Comparison of ENCODE assay signal across 10 cellular contexts in the genomic region with DNA sequence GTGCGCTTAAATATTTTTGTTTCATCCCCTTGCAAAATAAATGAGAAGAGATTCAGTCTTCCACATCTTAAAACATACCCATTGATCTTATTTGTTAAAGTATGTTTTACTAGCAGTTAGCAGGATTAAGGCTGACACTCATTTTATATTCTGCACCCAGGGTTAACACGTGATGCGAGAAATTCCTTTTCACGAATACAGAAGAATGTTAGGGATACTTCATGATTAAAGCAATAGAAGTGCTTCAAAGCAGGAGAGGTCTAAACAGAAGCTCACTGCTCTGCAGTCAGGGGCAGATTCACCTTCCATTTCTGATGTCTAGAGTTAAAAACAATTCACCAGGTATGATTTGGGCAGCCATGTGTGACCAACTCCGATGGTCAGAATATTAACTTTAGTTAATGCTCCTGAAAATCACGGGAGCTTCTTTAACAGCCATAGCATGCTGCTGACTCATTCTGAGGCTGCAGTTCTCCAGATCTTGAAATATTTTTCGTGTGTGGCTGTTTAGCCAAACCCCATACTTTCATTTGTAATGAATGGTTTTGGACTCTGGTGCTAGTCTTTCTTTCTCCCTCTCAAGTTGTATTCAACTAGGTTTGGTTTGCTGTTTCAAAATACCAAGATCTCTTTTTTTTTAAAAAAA. TPM values are rescaled to one million over a fixed set of nuclear protein-coding genes. Genes with fewer than 3 reads are reported as not detected.
A peak's percentile ranks its signal among the peaks of the same experiment; 100 is the strongest.
DNase-seq lines count a peak whose midpoint lies in the region; ATAC-seq and TF ChIP-seq lines count a peak whose summit lies in the region.
"Had no signal": no experiment of that assay in that cellular context is flagged by ENCODE, and none has a peak within 500 bp of the region (broad histone marks: within the 10 kb centered on the region; RNA-seq: fewer than 3 reads in every experiment).

No MANE protein-coding gene starts in this region.

- in situ Hi-C loops in ACHN (cut with HindIII; ENCODE audit: low pct_ligation_motif_present, low pct_unique_long_range_greater_than_20kb, low sequenced_read_pairs) = no loop called here

- H3K9ac ChIP-seq in HCT116 (ENCODE audit: low read length) = peak overlapping the region; percentile 39

- H3K9me2 ChIP-seq in HCT116 (ENCODE audit: insufficient read depth) = no peaks in the 10 kb centered on the region

- no peaks in the 10 kb centered on the region for H3K9me3 ChIP-seq in HCT116 (ENCODE audit: control insufficient read depth in 1 of 2, insufficient read depth in 1 of 2, low read depth in 1 of 2, low read length in 2 of 2)

- TF ChIP-seq POLR2A in HCT116 (IDR thresholded peaks at IDR 0.05; ENCODE audit: borderline replicate concordance, extremely low read depth, insufficient read depth, insufficient read length) = no peak

- H3K4me1 ChIP-seq in HCT116 (ENCODE audit: control insufficient read depth in 1 of 2, insufficient read depth in 2 of 2, low read length in 2 of 2) = peaks cover 50 to 59% of the 10 kb centered on the region in 2 experiments

- peaks cover 96% of the 10 kb centered on the region for H3K79me2 ChIP-seq in HCT116 (ENCODE audit: insufficient read depth, low read length)

- no peaks in the 10 kb centered on the region; the same call in 1 of the 2 replicates for H4K20me1 ChIP-seq in HCT116 (ENCODE audit: insufficient read depth)

- BruUV-seq in HCT116 (replicated peaks; lab: Mats Ljungman, UMichigan) = no TSS peak

- peak; percentile 83 for DNase-seq in ACHN
- DNase-seq in HCT116 (ENCODE audit: low read depth, low spot score) = no peak
- DNase-seq in amniotic stem cell (lab: John Stamatoyannopoulos, UW) = peak; percentile 28
- peak; percentile 68 for DNase-seq in kidney glomerular epithelial cell (lab: John Stamatoyannopoulos, UW)
- no peak for DNase-seq in hypothalamus (lab: John Stamatoyannopoulos, UW)
- DNase-seq in NCI-H748 treated with DMSO at 0.1 percent for 48 hours (lab: John Stamatoyannopoulos, UW) = no peak
- no peak for DNase-seq in NOMO-1 treated with DMSO at 0.1 percent for 48 hours (lab: John Stamatoyannopoulos, UW; ENCODE audit: unreplicated experiment)
- no peak for DNase-seq in effector CD8-positive, alpha-beta T cell (lab: John Stamatoyannopoulos, UW)
- DNase-seq: DMS79 treated with DMSO at 0.1 percent for 48 hours had no signal

- RAD21 ChIA-PET in HCT116 (lab: Charles Lee; ENCODE audit: low non-redundant PET in 1 of 2, low total read pairs in 2 of 2, uncharacterized antibody in 2 of 2, unreplicated experiment in 2 of 2) = no interaction called here

- CTCF ChIA-PET in HCT116 (lab: Charles Lee) = interaction anchor here (2.1 kb wide), 2 partner anchors 33 to 151 kb away, joined by 6 to 7 read pairs; no protein-coding TSS in a partner anchor

- no peak for TF ChIP-seq CTCF in HCT116 (IDR thresholded peaks at IDR 0.05 in 2 of 3, conservative IDR thresholded peaks at IDR 0.05 in 1 of 3; ENCODE audit: borderline replicate concordance in 1 of 3, insufficient read depth in 1 of 3, low read depth in 2 of 3, low read length in 2 of 3)

- no peak for TF ChIP-seq RAD21 in HCT116 (IDR thresholded peaks at IDR 0.05; ENCODE audit: low read depth)

- POLR2A ChIA-PET in HCT116 (lab: Charles Lee) = no interaction called here

- peak overlapping the region; percentile 58; the same call in 1 of the 2 replicates for H3K27ac ChIP-seq in HCT116 (ENCODE audit: low read depth, low read length)

- peaks cover 0 to 39% of the 10 kb centered on the region in 2 experiments; a peak in 1 of 4 replicates for H3K36me3 ChIP-seq in HCT116 (ENCODE audit: control insufficient read depth in 1 of 2, insufficient read depth in 2 of 2, low read length in 2 of 2)

- intact Hi-C loops in HCT116 (cut with micrococcal nuclease) = no loop called here

- no peak overlapping the region for H2AFZ ChIP-seq in HCT116 (ENCODE audit: low read depth, low read length, poor library complexity, severe bottlenecking)

- no peaks in the 10 kb centered on the region for H3K27me3 ChIP-seq in HCT116 (ENCODE audit: insufficient read depth, low read length)

- peak overlapping the region; percentile 67 for H3K4me2 ChIP-seq in HCT116 (ENCODE audit: low read length)

- peak overlapping the region in 1 of 2 experiments; percentile 14; a peak in 1 of 4 replicates for H3K4me3 ChIP-seq in HCT116 (replicated peaks in 1 of 2; ENCODE audit: low read depth in 1 of 2, low read length in 2 of 2)
- H3K4me3 ChIP-seq: skin epidermis had no signal

- 0 out of 2 replicates have a peak, but pooled peaks have one; percentile 20 for ATAC-seq in HCT116

TF ChIP-seq in HCT116, 20 proteins besides CTCF, POLR2A, EP300 and RAD21:
- TF ChIP-seq POLR2AphosphoS5 (IDR thresholded peaks at IDR 0.05; ENCODE audit: low read depth, low read length) = no peak
- peak; percentile 25; the same call in 1 of the 2 replicates for TF ChIP-seq FOSL1 (IDR thresholded peaks at IDR 0.05; ENCODE audit: low read depth)
- TF ChIP-seq EZH2phosphoT487 (IDR thresholded peaks at IDR 0.05; ENCODE audit: borderline replicate concordance) = no peak
- TF ChIP-seq EZH2 (IDR thresholded peaks at IDR 0.05) = no peak
- peak; percentile 15; the same call in 1 of the 2 replicates for TF ChIP-seq SP1 (IDR thresholded peaks at IDR 0.05; ENCODE audit: low read depth)
- no peak for TF ChIP-seq JUND (IDR thresholded peaks at IDR 0.05)
- no peak for TF ChIP-seq YY1 (IDR thresholded peaks at IDR 0.05; ENCODE audit: extremely low read depth, insufficient replicate concordance, low read depth, low read length)
- TF ChIP-seq SRF (IDR thresholded peaks at IDR 0.05; ENCODE audit: low read depth) = no peak
- TF ChIP-seq ZNF274 (IDR thresholded peaks at IDR 0.05; ENCODE audit: low read depth, low read length) = no peak
- TF ChIP-seq CBX3 (IDR thresholded peaks at IDR 0.05; ENCODE audit: low read depth) = 0 out of 2 replicates have a peak, but pooled peaks have one; percentile 24
- no peak for TF ChIP-seq SIN3A (IDR thresholded peaks at IDR 0.05; ENCODE audit: low read depth)
- TF ChIP-seq, protein P1, sequence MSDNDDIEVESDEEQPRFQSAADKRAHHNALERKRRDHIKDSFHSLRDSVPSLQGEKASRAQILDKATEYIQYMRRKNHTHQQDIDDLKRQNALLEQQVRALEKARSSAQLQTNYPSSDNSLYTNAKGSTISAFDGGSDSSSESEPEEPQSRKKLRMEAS (IDR thresholded peaks at IDR 0.05) = no peak
- no peak for TF ChIP-seq ELF1 (IDR thresholded peaks at IDR 0.05; ENCODE audit: borderline replicate concordance, low read depth)
- TF ChIP-seq CEBPB (IDR thresholded peaks at IDR 0.05; ENCODE audit: low read depth) = no peak

RNA-seq across cellular contexts. Expression of a gene that starts 19.7 kb away (rescaled TPM):
- total RNA-seq in HCT116 (2021; ENCODE audit: unreplicated experiment) = 24.5 TPM
- polyA plus RNA-seq in HCT116 (2012) = 43.6 and 47.9 TPM in 2 replicates

Comparison
In these comparisons a context has a peak if more than half of its experiments do, and no peak if none do; other contexts are left out.
1. DNase-seq: peak in ACHN (single experiment), amniotic stem cell (single experiment) and kidney glomerular epithelial cell (single experiment); none in HCT116 (single experiment), hypothalamus (0 of 51), NCI-H748 treated with DMSO at 0.1 percent for 48 hours (single experiment), NOMO-1 treated with DMSO at 0.1 percent for 48 hours (single experiment) and effector CD8-positive, alpha-beta T cell (single experiment).